In genomic region chr18:2571200-2572143, GRCh38 we compare ENCODE assay signal across 7 cellular contexts.
DNase-seq lines count a peak whose midpoint lies in the region; ATAC-seq and TF ChIP-seq lines count a peak whose summit lies in the region.

Gene METTL4, minus strand, starts transcription at chr18:2571505. Its CDS starts 4,289 bp downstream, at chr18:2567216.
Gene NDC80, plus strand, starts transcription at chr18:2571557. Its CDS starts 1,429 bp downstream, at chr18:2572986.

- H3K4me3 ChIP-seq in astrocyte of the cerebellum (ENCODE audit: low read depth, low read length): peak within 1 kb of the TSS; percentile 84

- in situ Hi-C loops in astrocyte of the cerebellum (cut with HindIII; ENCODE audit: low sequenced_read_pairs): no loop called here

- TF ChIP-seq POLR2A in GM18505 (IDR thresholded peaks at IDR 0.05; ENCODE audit: borderline replicate concordance, extremely low read depth, insufficient read depth, insufficient read length): peak; percentile 64

- no peak for TF ChIP-seq CTCF in astrocyte of the cerebellum (IDR thresholded peaks at IDR 0.05; ENCODE audit: low read depth, low read length, missing control alignments)

- ATAC-seq in GM18505 (IDR thresholded peaks at IDR 0.05; ENCODE audit: unreplicated experiment) (peak; percentile 81), HG02884 (IDR thresholded peaks at IDR 0.05; ENCODE audit: unreplicated experiment) (peak; percentile 60)

- peak; percentile 65 for DNase-seq in NCI-H1694 treated with DMSO at 0.1 percent for 48 hours (lab: John Stamatoyannopoulos, UW)
- DNase-seq in T-helper 9 cell: peak; percentile 75
- peak; percentile 66 for DNase-seq in astrocyte of the cerebellum (ENCODE audit: low read depth)
- peak; percentile 71 to 75 for DNase-seq in hippocampal formation (lab: John Stamatoyannopoulos, UW)
- DNase-seq in retina: peak; percentile 99

Comparison
In these comparisons a context has a peak if more than half of its experiments do, and no peak if none do; other contexts are left out.
1. Peak in every context shown above with its lines: DNase-seq, ATAC-seq and H3K4me3 ChIP-seq.